10 cellular contexts compared by ENCODE assay signal in the genomic region with DNA sequence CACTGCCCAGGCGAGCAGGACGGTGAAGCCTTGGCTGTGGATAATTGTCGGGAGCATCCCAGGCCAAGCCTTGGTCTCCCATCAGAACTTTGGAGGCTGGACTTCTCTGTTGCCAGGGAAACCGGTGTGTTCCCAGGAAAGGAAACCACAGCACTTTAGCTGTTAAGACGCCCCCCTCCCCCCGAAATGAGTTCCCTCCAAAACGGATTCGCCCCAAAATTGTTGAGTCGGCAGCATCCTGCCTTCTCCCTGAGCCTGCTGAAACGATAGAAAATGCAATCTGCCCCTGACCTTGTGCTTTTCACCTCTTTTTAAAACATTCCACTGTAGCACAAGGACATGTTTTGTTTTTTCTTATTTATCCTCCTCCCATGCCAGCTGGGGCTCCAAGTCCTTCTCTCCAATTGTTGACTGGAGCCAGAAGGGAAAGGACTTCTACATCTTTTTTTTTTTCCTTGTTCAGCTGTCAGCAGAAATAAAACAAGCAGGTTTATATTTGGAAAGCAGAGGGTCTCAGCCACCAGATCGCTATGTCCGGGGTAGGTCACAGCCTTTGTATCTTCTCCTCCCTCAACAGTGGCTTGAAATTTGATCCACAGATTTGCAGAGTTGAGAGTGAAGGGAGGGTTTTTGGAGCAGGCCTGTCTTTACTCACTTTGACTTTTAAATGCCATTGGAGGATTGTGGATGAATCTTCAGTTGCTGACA.
DNase-seq lines count a peak whose midpoint lies in the region; ATAC-seq and TF ChIP-seq lines count a peak whose summit lies in the region.
"Had no signal": no experiment of that assay in that cellular context is flagged by ENCODE, and none has a peak within 500 bp of the region (broad histone marks: within the 10 kb centered on the region; RNA-seq: fewer than 3 reads in every experiment).

No MANE protein-coding gene starts in this region.

- no peak overlapping the region for H4K5ac ChIP-seq in IMR-90 (ENCODE audit: low read depth, low read length)

- intact Hi-C loops in IMR-90 (cut with micrococcal nuclease) = no loop called here
- intact Hi-C loops in left lung (cut with DNase I) = loop anchor here in 1 of 2 donors (5.0 kb wide), 1 partner anchor 113 kb away; no protein-coding TSS in a partner anchor
- intact Hi-C loops in spleen (cut with DNase I; ENCODE audit: low total_unique reads) = no loop called here

- H3K9me3 Mint-ChIP-seq in chondrocyte (ENCODE audit: low read depth) = no peaks in the 10 kb centered on the region
- H3K9me3 Mint-ChIP-seq in activated CD8-positive, alpha-beta T cell treated with anti-CD3 and anti-CD28 coated beads, Interleukin-2, amount 10 ng/mL, durations not matched to agents 7 days and 5 days (ENCODE audit: insufficient read depth) = no peaks in the 10 kb centered on the region

- H3K9ac ChIP-seq in IMR-90 (ENCODE audit: low read depth, low read length) = no peak overlapping the region; the same call in 1 of the 2 replicates

- no peaks in the 10 kb centered on the region for H3K27me3 Mint-ChIP-seq in chondrocyte (ENCODE audit: low read depth)
- no peaks in the 10 kb centered on the region for H3K27me3 Mint-ChIP-seq in activated CD8-positive, alpha-beta T cell treated with anti-CD3 and anti-CD28 coated beads, Interleukin-2, amount 10 ng/mL, durations not matched to agents 7 days and 5 days (ENCODE audit: low read depth)

- H3K14ac ChIP-seq in IMR-90 (replicated peaks; ENCODE audit: low read depth, low read length) = peak overlapping the region; percentile 89; the same call in 1 of the 2 replicates

- peak overlapping the region; percentile 89 for H2BK120ac ChIP-seq in IMR-90 (ENCODE audit: low read depth, low read length)

- H3K4me1 ChIP-seq in IMR-90 (ENCODE audit: control insufficient read depth, insufficient read depth, low read length) (peaks cover 58% of the 10 kb centered on the region), left lung (peaks cover 67 to 100% of the 10 kb centered on the region in 2 donors), spleen (peaks cover 36 to 100% (median 84%) of the 10 kb centered on the region in 6 donors)

- peak overlapping the region; percentile 91 for H2AK5ac ChIP-seq in IMR-90 (ENCODE audit: low read depth, low read length)

- WGBS in IMR-90 (ENCODE audit: extremely low coverage in 2 of 2, insufficient read length in 1 of 2), 2 experiments = 29% methylated on average over 7 of the region's 12 CpGs; no CpG with 5 or more reads in 1 of the 2 experiments
- WGBS in spleen, 5 donors = 27 to 36% (median 30%) methylated on average over 12 of the region's 12 CpGs

- CTCF ChIA-PET in IMR-90 (lab: Yijun Ruan, JAX) = interaction anchor here (1.2 kb wide), 1 partner anchor 9 kb away, joined by 4 read pairs; no protein-coding TSS in a partner anchor
- CTCF ChIA-PET in activated CD8-positive, alpha-beta T cell treated with anti-CD3 and anti-CD28 coated beads, Interleukin-2, amount 10 ng/mL, durations not matched to agents 7 days and 5 days (lab: Charles Lee) = interaction anchor here (1.0 kb wide), 1 partner anchor 10 kb away, joined by 3 read pairs; no protein-coding TSS in a partner anchor

- peak overlapping the region; percentile 6; the same call in 1 of the 2 replicates for H3K4me2 ChIP-seq in IMR-90 (ENCODE audit: low read depth, low read length)

- dilution Hi-C loops in IMR-90 (cut with HindIII; ENCODE audit: low sequenced_read_pairs, unreplicated experiment) = no loop called here

- H3K9me1 ChIP-seq in IMR-90 (ENCODE audit: insufficient read depth, low read length) = peaks cover 58% of the 10 kb centered on the region

- ATAC-seq in IMR-90 (ENCODE audit: low read depth) (peak; percentile 45), left lung (no peak), HG02840 (IDR thresholded peaks at IDR 0.05; ENCODE audit: low FRiP score, unreplicated experiment) (no peak)
- no peak for ATAC-seq in activated CD8-positive, alpha-beta T cell treated with anti-CD3 and anti-CD28 coated beads, Interleukin-2, amount 10 ng/mL, durations not matched to agents 7 days and 5 days

- no TSS peak for BruUV-seq in IMR-90 (replicated peaks; lab: Mats Ljungman, UMichigan)

- peaks cover 35% of the 10 kb centered on the region for H4K20me1 ChIP-seq in IMR-90 (ENCODE audit: insufficient read depth, low read length)

- POLR2A ChIA-PET in IMR-90 (lab: Charles Lee; ENCODE audit: unreplicated experiment) = interaction anchor here (0.7 kb wide), 1 partner anchor 58 kb away, joined by 9 read pairs; no protein-coding TSS in a partner anchor
- POLR2A ChIA-PET in activated CD8-positive, alpha-beta T cell treated with anti-CD3 and anti-CD28 coated beads, Interleukin-2, amount 10 ng/mL, durations not matched to agents 7 days and 5 days (lab: Charles Lee) = no interaction called here

- peaks cover 30% of the 10 kb centered on the region for H3K36me3 ChIP-seq in IMR-90 (ENCODE audit: control insufficient read depth, insufficient read depth, low read length)
- peaks cover 0 to 6% of the 10 kb centered on the region in 2 donors for H3K36me3 ChIP-seq in left lung
- H3K36me3 ChIP-seq in spleen = peaks cover 0 to 7% (median 0%) of the 10 kb centered on the region in 6 donors

- H2AK9ac ChIP-seq in IMR-90 (replicated peaks; ENCODE audit: low read depth, low read length, poor library complexity) = peak overlapping the region; percentile 57

- peak overlapping the region; percentile 5 for H3K4me3 Mint-ChIP-seq in chondrocyte (ENCODE audit: unreplicated experiment)
- no peak overlapping the region for H3K4me3 Mint-ChIP-seq in activated CD8-positive, alpha-beta T cell treated with anti-CD3 and anti-CD28 coated beads, Interleukin-2, amount 10 ng/mL, durations not matched to agents 7 days and 5 days

- TF ChIP-seq CTCF in IMR-90 (conservative IDR thresholded peaks at IDR 0.05; ENCODE audit: low read depth, low read length) = no peak
- no peak for TF ChIP-seq CTCF in chondrocyte (IDR thresholded peaks at IDR 0.05)
- TF ChIP-seq CTCF in left lung (IDR thresholded peaks at IDR 0.05) = no peak
- TF ChIP-seq CTCF in spleen (IDR thresholded peaks at IDR 0.05 in 8 of 11, conservative IDR thresholded peaks at IDR 0.05 in 3 of 11) = no peak

- peaks cover 57 to 98% of the 10 kb centered on the region in 2 experiments for H3K79me1 ChIP-seq in IMR-90 (ENCODE audit: low read depth in 1 of 2, low read length in 2 of 2)

- H3K56ac ChIP-seq in IMR-90 (ENCODE audit: extremely low read depth, insufficient read depth, low read length) = peak overlapping the region; percentile 68; the same call in 1 of the 2 replicates

- no peak overlapping the region for H3K4me3 ChIP-seq in IMR-90 (ENCODE audit: insufficient read depth, low read depth, low read length)
- no peak overlapping the region for H3K4me3 ChIP-seq in left lung
- H3K4me3 ChIP-seq in spleen = peak overlapping the region in 2 of 8 donors; percentile 9 to 16

- no peaks in the 10 kb centered on the region for H3K9me3 ChIP-seq in IMR-90 (ENCODE audit: control insufficient read depth, insufficient read depth, low read length)
- H3K9me3 ChIP-seq in left lung = no peaks in the 10 kb centered on the region
- no peaks in the 10 kb centered on the region for H3K9me3 ChIP-seq in spleen

- H2BK15ac ChIP-seq in IMR-90 (ENCODE audit: low read depth, low read length) = 0 out of 3 replicates have a peak overlapping the region, but pooled peaks have one; percentile 23

- H2BK20ac ChIP-seq in IMR-90 (ENCODE audit: low read depth, low read length) = peak overlapping the region; percentile 91

- H4K91ac ChIP-seq in IMR-90 (ENCODE audit: insufficient read depth, low read depth, low read length) = peak overlapping the region; percentile 69; the same call in 1 of the 2 replicates

- H4K8ac ChIP-seq in IMR-90 (ENCODE audit: low read depth in 2 of 2, low read length in 2 of 2) = peak overlapping the region in 1 of 2 experiments; percentile 14; a peak in 2 of 4 replicates

- H3K27ac ChIP-seq in IMR-90 (ENCODE audit: insufficient read depth, low read length) (peak overlapping the region; percentile 48), left lung (peak overlapping the region; percentile 44 to 61), spleen (peak overlapping the region; percentile 61 to 95 (median 78))
- H3K27ac ChIP-seq: epithelial cell of prostate had no signal

- H3K4ac ChIP-seq in IMR-90 (ENCODE audit: low read depth, low read length) = peak overlapping the region; percentile 94

- no peak overlapping the region for H3K18ac ChIP-seq in IMR-90 (ENCODE audit: low read depth, low read length)

- in situ Hi-C loops in IMR-90 (cut with MboI; ENCODE audit: low sequenced_read_pairs) = loop anchor here (5.0 kb wide), 1 partner anchor 103 kb away; no protein-coding TSS in a partner anchor

- H3K27me3 ChIP-seq in IMR-90 (ENCODE audit: control insufficient read depth, insufficient read depth, low read length) (no peaks in the 10 kb centered on the region), left lung (no peaks in the 10 kb centered on the region), spleen (replicated peaks in 1 of 7) (no peaks in the 10 kb centered on the region)

- no peak overlapping the region for H2AFZ ChIP-seq in IMR-90 (replicated peaks; ENCODE audit: low read length, poor library complexity)

- no peak for TF ChIP-seq POLR2A in IMR-90 (IDR thresholded peaks at IDR 0.05; ENCODE audit: low read depth, low read length)
- no peak for TF ChIP-seq POLR2A in spleen (IDR thresholded peaks at IDR 0.05)

- H3K36me3 Mint-ChIP-seq in chondrocyte (ENCODE audit: low read depth) = peaks cover 6% of the 10 kb centered on the region
- H3K36me3 Mint-ChIP-seq in activated CD8-positive, alpha-beta T cell treated with anti-CD3 and anti-CD28 coated beads, Interleukin-2, amount 10 ng/mL, durations not matched to agents 7 days and 5 days (ENCODE audit: low read depth) = no peaks in the 10 kb centered on the region

- H3K4me1 Mint-ChIP-seq in chondrocyte (ENCODE audit: low read depth) = peaks cover 89% of the 10 kb centered on the region
- H3K4me1 Mint-ChIP-seq in activated CD8-positive, alpha-beta T cell treated with anti-CD3 and anti-CD28 coated beads, Interleukin-2, amount 10 ng/mL, durations not matched to agents 7 days and 5 days (ENCODE audit: low read depth) = no peaks in the 10 kb centered on the region

- DNase-seq in IMR-90 (peak; percentile 41), chondrocyte (ENCODE audit: low spot score) (no peak), left lung (peak in 1 of 2 donors; percentile 17), spleen (no peak), NCI-H226 (no peak)
- DNase-seq in activated CD8-positive, alpha-beta T cell treated with anti-CD3 and anti-CD28 coated beads, Interleukin-2, amount 10 ng/mL, durations not matched to agents 7 days and 5 days = no peak
- no peak for DNase-seq in stimulated activated CD8-positive, alpha-beta memory T cell treated with anti-CD3 and anti-CD28 coated beads, Interleukin-4, amount 100 ng/mL, for 48 hours
- DNase-seq: EL had no signal

- H2BK5ac ChIP-seq in IMR-90 (ENCODE audit: low read depth, low read length, poor library complexity, severe bottlenecking) = peak overlapping the region; percentile 75

- peak overlapping the region; percentile 89 for H3K27ac Mint-ChIP-seq in chondrocyte (ENCODE audit: unreplicated experiment)
- H3K27ac Mint-ChIP-seq in activated CD8-positive, alpha-beta T cell treated with anti-CD3 and anti-CD28 coated beads, Interleukin-2, amount 10 ng/mL, durations not matched to agents 7 days and 5 days = no peak overlapping the region

- peak overlapping the region; percentile 60 for H3K23ac ChIP-seq in IMR-90 (ENCODE audit: low read depth, low read length)

- no peak for TF ChIP-seq RAD21 in IMR-90 (IDR thresholded peaks at IDR 0.05; ENCODE audit: low read length)
